20 cellular contexts compared by ENCODE assay signal in the genomic region with DNA sequence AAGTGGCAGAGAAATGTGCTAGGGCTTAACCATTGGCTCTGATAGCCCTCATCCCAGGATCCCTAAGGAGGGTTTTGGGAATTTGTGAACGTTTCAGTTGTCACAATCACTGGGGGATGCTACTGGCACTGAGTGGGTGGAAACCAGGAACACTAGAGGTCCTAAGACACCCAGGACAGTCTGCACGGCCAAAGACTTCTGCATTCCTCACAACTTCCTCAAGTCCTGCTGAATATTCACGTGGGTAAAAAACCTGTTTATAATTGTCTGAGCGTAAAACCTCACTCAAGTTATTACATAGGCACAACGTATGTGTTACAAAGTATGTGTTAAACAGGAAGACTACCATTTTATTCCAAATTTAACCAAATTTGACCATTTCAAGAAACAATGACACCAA.
"Had no signal": no experiment of that assay in that cellular context is flagged by ENCODE, and none has a peak within 500 bp of the region (broad histone marks: within the 10 kb centered on the region; RNA-seq: fewer than 3 reads in every experiment).

No MANE protein-coding gene starts in this region.

- ATAC-seq: psoas muscle; right cardiac atrium; right lobe of liver; stimulated activated effector memory CD8-positive, alpha-beta T cell treated with anti-CD3 and anti-CD28 coated beads, Interleukin-12 subunit alpha, Interleukin-12 subunit beta, amount 100 ng/mL, for 72 hours; stimulated activated naive B cell treated with anti-CD40 and anti-IgM and Interleukin-4, amounts not matched to agents 10 μg/mL and 1 μg/mL and 100 μg/mL, for 72 hours had no signal

- DNase-seq: natural killer cell; occipital lobe; ovary; posterior cingulate gyrus; psoas muscle; sigmoid colon; small intestine; stimulated activated CD4-positive, alpha-beta T cell treated with anti-CD3 and anti-CD28 coated beads, Interleukin-15, amount 100 ng/mL, for 24 hours; stimulated activated CD4-positive, alpha-beta T cell treated with anti-CD3 and anti-CD28 coated beads, Interleukin-2, amount 100 ng/mL, for 24 hours; stimulated activated CD4-positive, alpha-beta T cell treated with anti-CD3 and anti-CD28 coated beads, Interleukin-2, amount 100 ng/mL, for 48 hours; stimulated activated CD4-positive, alpha-beta T cell treated with anti-CD3 and anti-CD28 coated beads, Interleukin-4, amount 100 ng/mL, for 24 hours; stimulated activated naive B cell treated with anti-CD40 and anti-IgM and Interleukin-4, amounts not matched to agents 10 μg/mL and 1 μg/mL and 100 μg/mL, for 72 hours; stimulated activated naive CD4-positive, alpha-beta T cell treated with Interleukin-2 at 50 U/mL for 16 hours; stomach; thyroid gland; trophoblast cell; uterus had no signal
